In the genomic region with DNA sequence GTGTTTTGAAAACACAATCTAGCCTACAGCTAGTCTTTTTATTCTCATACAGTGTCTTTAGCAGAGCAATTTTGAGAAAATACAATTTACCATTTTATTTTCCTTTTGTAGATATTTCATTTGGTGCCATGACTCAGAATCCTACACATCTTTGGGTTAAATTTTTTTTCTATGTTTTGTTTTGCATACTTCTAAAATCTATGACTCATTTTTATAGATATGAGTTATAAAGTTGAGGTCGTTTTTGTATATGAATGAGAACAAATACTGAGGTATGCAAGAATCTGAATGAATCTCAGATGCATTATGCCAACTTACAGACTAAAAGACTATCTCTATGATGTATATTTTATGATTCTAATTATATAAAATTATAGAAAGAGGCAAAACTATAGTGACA, we compare ENCODE assay signal across 25 cellular contexts.
A peak's percentile ranks its signal among the peaks of the same experiment; 100 is the strongest.
DNase-seq lines count a peak whose midpoint lies in the region; ATAC-seq and TF ChIP-seq lines count a peak whose summit lies in the region.
"Had no signal": no experiment of that assay in that cellular context is flagged by ENCODE, and none has a peak within 500 bp of the region (broad histone marks: within the 10 kb centered on the region; RNA-seq: fewer than 3 reads in every experiment).

No MANE protein-coding gene starts in this region.

- H3K9me3 ChIP-seq in PC-3 (ENCODE audit: low read length), result no peaks in the 10 kb centered on the region
- H3K9me3 ChIP-seq in uterus, result no peaks in the 10 kb centered on the region
- H3K9me3 ChIP-seq: BE2C had no signal

- CTCF ChIA-PET in PC-3 (lab: Charles Lee), result no interaction called here

- peak; percentile 60 for ATAC-seq in PC-3
- ATAC-seq in foreskin keratinocyte, result peak; percentile 79

- H3K79me2 ChIP-seq in PC-3 (ENCODE audit: low read length), result no peaks in the 10 kb centered on the region

- BruUV-seq in PC-3 (replicated peaks; lab: Mats Ljungman, UMichigan), result no TSS peak

- H3K27ac ChIP-seq in PC-3 (ENCODE audit: low read length) (0 out of 2 replicates have a peak overlapping the region, but pooled peaks have one; percentile 26), foreskin keratinocyte (no peak overlapping the region), uterus (no peak overlapping the region)
- H3K27ac ChIP-seq: GM23248, KMS-11, SK-N-MC had no signal

- no peaks in the 10 kb centered on the region for H3K9me2 ChIP-seq in PC-3 (replicated peaks; ENCODE audit: low read length)

- H3K4me3 ChIP-seq in PC-3 (ENCODE audit: low read length), result no peak overlapping the region
- no peak overlapping the region for H3K4me3 ChIP-seq in choroid plexus epithelial cell (ENCODE audit: low read depth, low read length)
- H3K4me3 ChIP-seq in uterus, result no peak overlapping the region
- H3K4me3 ChIP-seq: GM23248, SK-N-MC had no signal

- no peak for TF ChIP-seq POLR2A in uterus (IDR thresholded peaks at IDR 0.05)

- no peaks in the 10 kb centered on the region for H3K36me3 ChIP-seq in PC-3 (ENCODE audit: low read depth, low read length)
- no peaks in the 10 kb centered on the region for H3K36me3 ChIP-seq in uterus
- H3K36me3 ChIP-seq: BE2C had no signal

- no peak overlapping the region for H2AFZ ChIP-seq in PC-3 (ENCODE audit: low read length)
- H2AFZ ChIP-seq: GM23248 had no signal

- peak; percentile 35 for DNase-seq in EL
- DNase-seq in PC-3, result peak; percentile 57
- peak; percentile 28 for DNase-seq in choroid plexus epithelial cell (ENCODE audit: low read depth)
- DNase-seq in foreskin keratinocyte, result peak in 1 of 2 donors; percentile 40
- no peak for DNase-seq in activated CD4-positive, alpha-beta T cell treated with anti-CD3 and anti-CD28 coated beads, Interleukin-2, amount 50 U/mL, for 4 hours
- DNase-seq in SIG-M5 treated with dmso at 0.1 percent for 504 hours (lab: John Stamatoyannopoulos, UW; ENCODE audit: unreplicated experiment), result no peak
- no peak for DNase-seq in uterus
- DNase-seq: 8988T, ACHN, BE2C, Calu3, DMS153, DND-41, GM23248, H9, NCI-H1048, NCI-H1417, NCI-H1694, NCI-H2081, NCI-H2227 treated with DMSO at 0.1 percent for 48 hours, NCI-H526 treated with DMSO at 0.1 percent for 48 hours, RPMI8226, SHP77 treated with DMSO at 0.1 percent for 48 hours had no signal

- no peaks in the 10 kb centered on the region for H3K27me3 ChIP-seq in PC-3 (ENCODE audit: low read length)
- no peaks in the 10 kb centered on the region for H3K27me3 ChIP-seq in foreskin keratinocyte
- no peaks in the 10 kb centered on the region for H3K27me3 ChIP-seq in uterus
- H3K27me3 ChIP-seq: BE2C had no signal

- 0 out of 2 replicates have a peak overlapping the region, but pooled peaks have one; percentile 26 for H3K4me2 ChIP-seq in PC-3 (ENCODE audit: low read length)
- H3K4me2 ChIP-seq: KMS-11 had no signal

- no peak overlapping the region for H3K9ac ChIP-seq in PC-3 (ENCODE audit: low read length)
- H3K9ac ChIP-seq: GM23248, KMS-11 had no signal

- POLR2A ChIA-PET in PC-3 (lab: Charles Lee; ENCODE audit: unreplicated experiment), result no interaction called here

- intact Hi-C loops in PC-3 (cut with micrococcal nuclease), result no loop called here
- intact Hi-C loops in uterus (cut with DNase I; ENCODE audit: low total_unique reads), result no loop called here

- H3F3A ChIP-seq in PC-3 (ENCODE audit: low read length, unreplicated experiment), result no peaks in the 10 kb centered on the region

- H3K4me1 ChIP-seq in PC-3 (ENCODE audit: insufficient read depth, low read length), result peaks cover 7% of the 10 kb centered on the region
- peaks cover 12% of the 10 kb centered on the region for H3K4me1 ChIP-seq in foreskin keratinocyte
- no peaks in the 10 kb centered on the region for H3K4me1 ChIP-seq in uterus
- H3K4me1 ChIP-seq: BE2C had no signal

- no peak for TF ChIP-seq CTCF in PC-3 (conservative IDR thresholded peaks at IDR 0.05; ENCODE audit: low read depth, low read length)
- TF ChIP-seq CTCF in choroid plexus epithelial cell (conservative IDR thresholded peaks at IDR 0.05; ENCODE audit: low read depth, low read length), result no peak
- TF ChIP-seq CTCF in foreskin keratinocyte (conservative IDR thresholded peaks at IDR 0.05), result no peak
- no peak for TF ChIP-seq CTCF in uterus (IDR thresholded peaks at IDR 0.05)

- no peaks in the 10 kb centered on the region for H4K20me1 ChIP-seq in PC-3 (ENCODE audit: low read length)

Comparison
In these comparisons a context has a peak if more than half of its experiments do, and no peak if none do; other contexts are left out.
1. DNase-seq: peak in EL (single experiment), PC-3 (single experiment) and choroid plexus epithelial cell (single experiment); none in activated CD4-positive, alpha-beta T cell treated with anti-CD3 and anti-CD28 coated beads, Interleukin-2, amount 50 U/mL, for 4 hours (0 of 2), SIG-M5 treated with dmso at 0.1 percent for 504 hours (single experiment) and uterus (0 of 2).